9 cellular contexts compared by ENCODE assay signal in genomic region chr2:172735646-172736418, GRCh38. TPM values are rescaled to one million over a fixed set of nuclear protein-coding genes. Genes with fewer than 3 reads are reported as not detected.
A peak's percentile ranks its signal among the peaks of the same experiment; 100 is the strongest.
DNase-seq lines count a peak whose midpoint lies in the region; ATAC-seq, FAIRE-seq and TF ChIP-seq lines count a peak whose summit lies in the region.
"Had no signal": no experiment of that assay in that cellular context is flagged by ENCODE, and none has a peak within 500 bp of the region (broad histone marks: within the 10 kb centered on the region; RNA-seq: fewer than 3 reads in every experiment).

Gene RAPGEF4, plus strand, starts transcription at chr2:172735845. Its CDS starts 139 bp downstream, at chr2:172735984.

- peaks cover 45% of the 10 kb centered on the region for H3K27me3 ChIP-seq in Panc1 (ENCODE audit: control insufficient read depth, insufficient read depth, low read length)
- H3K27me3 ChIP-seq in endothelial cell of umbilical vein (ENCODE audit: control insufficient read depth in 2 of 2, insufficient read depth in 2 of 2, low read length in 2 of 2): peaks cover 36 to 39% of the 10 kb centered on the region in 2 experiments

- H3K36me3 Mint-ChIP-seq in naive thymus-derived CD8-positive, alpha-beta T cell: peaks cover 0 to 6% (median 1%) of the 10 kb centered on the region in 3 donors

- H3K27ac ChIP-seq in Panc1 (ENCODE audit: low read length) (no peak within 1 kb of the TSS), endothelial cell of umbilical vein (ENCODE audit: insufficient read depth, low read depth, low read length) (no peak within 1 kb of the TSS)

- TF ChIP-seq POLR2A in endothelial cell of umbilical vein (IDR thresholded peaks at IDR 0.05; ENCODE audit: low read depth, low read length): no peak

- H3K4me3 ChIP-seq in Panc1 (ENCODE audit: low read depth in 2 of 2, low read length in 2 of 2) (peak within 1 kb of the TSS; percentile 35 to 37), endothelial cell of umbilical vein (replicated peaks in 1 of 3; ENCODE audit: insufficient read depth in 1 of 3, low read depth in 1 of 3, low read length in 3 of 3) (peak within 1 kb of the TSS; percentile 30 to 58 (median 31))

- no peaks in the 10 kb centered on the region for H3K9me3 ChIP-seq in Panc1 (ENCODE audit: control insufficient read depth, insufficient read depth, low read depth, low read length)
- no peaks in the 10 kb centered on the region for H3K9me3 ChIP-seq in endothelial cell of umbilical vein (replicated peaks; ENCODE audit: control insufficient read depth, insufficient read depth, low read length)

- H3K9ac ChIP-seq in endothelial cell of umbilical vein (replicated peaks; ENCODE audit: extremely low read depth, insufficient read depth, low read length): no peak within 1 kb of the TSS

- in situ Hi-C loops in Panc1 (cut with HindIII; ENCODE audit: low pct_unique_long_range_greater_than_20kb, low sequenced_read_pairs): no loop called here

- CTCF ChIA-PET in Panc1 (lab: Charles Lee) (interaction anchor here (0.6 kb wide), 1 partner anchor 10 kb away, joined by 3 read pairs; no protein-coding TSS in a partner anchor), endothelial cell of umbilical vein (lab: Charles Lee) (interaction anchor here (0.7 kb wide), 1 partner anchor 25 kb away, joined by 3 read pairs; no protein-coding TSS in a partner anchor)

- peaks cover 27 to 60% (median 44%) of the 10 kb centered on the region in 5 donors for H3K27me3 Mint-ChIP-seq in naive thymus-derived CD8-positive, alpha-beta T cell

- peak within 1 kb of the TSS; percentile 59 for H3K4me2 ChIP-seq in endothelial cell of umbilical vein (ENCODE audit: insufficient read depth, low read length)

- TF ChIP-seq CTCF in Panc1 (IDR thresholded peaks at IDR 0.05): no peak
- no peak for TF ChIP-seq CTCF in endothelial cell of umbilical vein (IDR thresholded peaks at IDR 0.05; ENCODE audit: extremely low read depth in 1 of 2, insufficient read depth in 1 of 2, low read depth in 1 of 2, low read length in 2 of 2)

- H3K4me1 ChIP-seq in Panc1 (ENCODE audit: control insufficient read depth, insufficient read depth, low read length) (peaks cover 4% of the 10 kb centered on the region; the same call in 1 of the 2 replicates), endothelial cell of umbilical vein (ENCODE audit: control insufficient read depth, extremely low read depth, insufficient read depth, low read length) (no peaks in the 10 kb centered on the region)

- peak; percentile 62 for ATAC-seq in Panc1
- peak; percentile 47 to 67 for ATAC-seq in naive thymus-derived CD8-positive, alpha-beta T cell

- peaks cover 0 to 11% (median 7%) of the 10 kb centered on the region in 4 donors for H3K4me1 Mint-ChIP-seq in naive thymus-derived CD8-positive, alpha-beta T cell

- peak within 1 kb of the TSS; percentile 69 to 89 (median 78) for H3K4me3 Mint-ChIP-seq in naive thymus-derived CD8-positive, alpha-beta T cell

- H4K20me1 ChIP-seq in endothelial cell of umbilical vein (replicated peaks; ENCODE audit: control insufficient read depth, extremely low read depth, insufficient read depth, low read length): no peaks in the 10 kb centered on the region

- no peaks in the 10 kb centered on the region for H3K9me1 ChIP-seq in endothelial cell of umbilical vein (replicated peaks; ENCODE audit: control insufficient read depth, extremely low read depth, insufficient read depth, low read length)

- POLR2A ChIA-PET in Panc1 (lab: Charles Lee) (no interaction called here), endothelial cell of umbilical vein (lab: Charles Lee) (no interaction called here)
- POLR2A ChIA-PET in naive thymus-derived CD8-positive, alpha-beta T cell (lab: Charles Lee): no interaction called here

- no peaks in the 10 kb centered on the region for H3K36me3 ChIP-seq in Panc1 (ENCODE audit: control insufficient read depth, insufficient read depth, low read length)
- no peaks in the 10 kb centered on the region for H3K36me3 ChIP-seq in endothelial cell of umbilical vein (ENCODE audit: control insufficient read depth in 2 of 2, extremely low read depth in 1 of 2, insufficient read depth in 2 of 2, low read length in 2 of 2)

- no peaks in the 10 kb centered on the region for H3K9me3 Mint-ChIP-seq in naive thymus-derived CD8-positive, alpha-beta T cell

- peak within 1 kb of the TSS; percentile 71 for H2AFZ ChIP-seq in endothelial cell of umbilical vein (ENCODE audit: low read depth, low read length)

- intact Hi-C loops in Panc1 (cut with micrococcal nuclease; ENCODE audit: unreplicated experiment) (no loop called here), endothelial cell of umbilical vein (cut with micrococcal nuclease) (no loop called here)

- H3K27ac Mint-ChIP-seq in naive thymus-derived CD8-positive, alpha-beta T cell: peak within 1 kb of the TSS in 1 of 10 donors; percentile 76

- no peak for FAIRE-seq in endothelial cell of umbilical vein (lab: Jason Lieb, UNC)
- FAIRE-seq: A204.1 had no signal

- peak; percentile 26 for DNase-seq in NCI-H1105 (lab: John Stamatoyannopoulos, UW)
- DNase-seq in NCI-H1105 treated with DMSO at 0.1 percent for 48 hours (lab: John Stamatoyannopoulos, UW): no peak
- DNase-seq in Panc1 (ENCODE audit: low read depth, low spot score): no peak
- DNase-seq in endothelial cell of umbilical vein (ENCODE audit: low read depth, low spot score): no peak
- DNase-seq in naive thymus-derived CD8-positive, alpha-beta T cell: peak in 2 of 10 donors; percentile 10 to 11
- no peak for DNase-seq in T-helper 1 cell
- no peak for DNase-seq in DMS153 treated with DMSO at 0.1 percent for 48 hours (lab: John Stamatoyannopoulos, UW; ENCODE audit: unreplicated experiment)
- DNase-seq in NCI-H1694 (lab: John Stamatoyannopoulos, UW): no peak

- H3K79me2 ChIP-seq in endothelial cell of umbilical vein (ENCODE audit: control insufficient read depth, insufficient read depth, low read length): no peaks in the 10 kb centered on the region

- dilution Hi-C loops in endothelial cell of umbilical vein (cut with MboI; ENCODE audit: extremely low pct_ligation_motif_present, low sequenced_read_pairs): no loop called here

- no TSS peak for BruUV-seq in Panc1 (replicated peaks; lab: Mats Ljungman, UMichigan)
- no TSS peak for BruUV-seq in endothelial cell of umbilical vein (replicated peaks; lab: Mats Ljungman, UMichigan)

TF ChIP-seq in endothelial cell of umbilical vein, 7 proteins besides CTCF, POLR2A, EP300 and RAD21:
- TF ChIP-seq EZH2 (IDR thresholded peaks at IDR 0.05; ENCODE audit: borderline replicate concordance, low read depth, low read length, severe bottlenecking) (peak; percentile 90), POLR2AphosphoS5 (IDR thresholded peaks at IDR 0.05; ENCODE audit: insufficient read depth, low read depth, low read length) (no peak)

RNA-seq across cellular contexts. Expression of gene RAPGEF4, which starts in this region (rescaled TPM):
- total RNA-seq in Panc1 (2021; ENCODE audit: unreplicated experiment) (0.62 TPM), endothelial cell of umbilical vein (8.8 and 9.2 TPM in 2 replicates)
- polyA plus RNA-seq in Panc1 (2012; ENCODE audit: insufficient read length): 0.55 TPM
- polyA plus RNA-seq in endothelial cell of umbilical vein: 5.7 and 7.2 TPM in 2 replicates
- 4.7 and 5.3 TPM in 2 replicates for polyA plus RNA-seq in endothelial cell of umbilical vein (2011; cell fraction: cytosol; rRNA removed)
- 30.1 and 35.1 TPM in 2 replicates for polyA plus RNA-seq in endothelial cell of umbilical vein (2011; cell fraction: nucleus; rRNA removed)
- 5.8 and 8.9 TPM in 2 replicates for polyA plus RNA-seq in endothelial cell of umbilical vein (2012)
- 38.9 and 42.0 TPM in 2 replicates for polyA minus RNA-seq in endothelial cell of umbilical vein
- 1.7 TPM for polyA minus RNA-seq in endothelial cell of umbilical vein (2011; cell fraction: cytosol; rRNA and poly(A)+ RNA removed)
- 54.1 and 82.0 TPM in 2 replicates for polyA minus RNA-seq in endothelial cell of umbilical vein (2011; cell fraction: nucleus; rRNA and poly(A)+ RNA removed)
- 1 to 10 TPM; 1.2 to 1.8 TPM for total RNA-seq in naive thymus-derived CD8-positive, alpha-beta T cell
- polyA plus RNA-seq in naive thymus-derived CD8-positive, alpha-beta T cell: under 1 TPM in 1 of 3 donors, not detected in 2; 0.40 TPM

Comparison
In these comparisons a context has a peak if more than half of its experiments do, and no peak if none do; other contexts are left out.
1. Peak in ATAC-seq and H3K4me3 ChIP-seq in Panc1; RNA of the gene not detected or under 1 TPM.